1 cellular context compared by ENCODE assay signal in the genomic region with DNA sequence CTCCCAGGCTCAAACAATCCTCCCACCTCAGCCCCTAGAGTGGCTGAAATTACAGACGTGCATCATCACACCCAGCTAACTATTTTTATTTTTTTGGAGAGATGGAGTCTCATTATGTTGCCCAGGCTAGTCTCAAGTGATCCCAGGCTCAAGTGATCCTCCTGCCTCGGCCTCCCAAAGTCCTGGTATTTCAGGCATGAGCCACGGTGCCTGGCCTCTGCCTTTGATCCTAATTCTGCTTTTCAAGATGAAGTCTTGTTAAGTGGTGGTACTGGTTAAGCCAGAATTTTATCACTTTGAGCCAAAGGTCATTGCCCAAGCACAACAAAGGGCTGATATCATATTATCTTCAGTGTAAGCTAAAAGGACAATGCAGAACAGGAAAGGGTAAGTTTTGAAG.
TF ChIP-seq lines count a peak whose summit lies in the region.

No MANE protein-coding gene starts in this region.

TF ChIP-seq in endothelial cell of umbilical vein, 7 proteins besides CTCF, POLR2A, EP300 and RAD21:
- TF ChIP-seq FOS (IDR thresholded peaks at IDR 0.05; ENCODE audit: borderline replicate concordance, insufficient read depth, low read length) (no peak), EZH2 (IDR thresholded peaks at IDR 0.05; ENCODE audit: borderline replicate concordance, low read depth, low read length, severe bottlenecking) (no peak), MYC (IDR thresholded peaks at IDR 0.05; ENCODE audit: low read depth, low read length) (no peak), POLR2AphosphoS5 (IDR thresholded peaks at IDR 0.05; ENCODE audit: insufficient read depth, low read depth, low read length) (no peak)
- TF ChIP-seq, protein P1, sequence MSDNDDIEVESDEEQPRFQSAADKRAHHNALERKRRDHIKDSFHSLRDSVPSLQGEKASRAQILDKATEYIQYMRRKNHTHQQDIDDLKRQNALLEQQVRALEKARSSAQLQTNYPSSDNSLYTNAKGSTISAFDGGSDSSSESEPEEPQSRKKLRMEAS (IDR thresholded peaks at IDR 0.05; ENCODE audit: insufficient read depth, insufficient read length): no peak
